8 cellular contexts compared by ENCODE assay signal in genomic region chr7:90212149-90212495, GRCh38. TPM values are rescaled to one million over a fixed set of nuclear protein-coding genes. Genes with fewer than 3 reads are reported as not detected.
DNase-seq lines count a peak whose midpoint lies in the region; ATAC-seq, FAIRE-seq and TF ChIP-seq lines count a peak whose summit lies in the region.
"Had no signal": no experiment of that assay in that cellular context is flagged by ENCODE, and none has a peak within 500 bp of the region (broad histone marks: within the 10 kb centered on the region; RNA-seq: fewer than 3 reads in every experiment).

No MANE protein-coding gene starts in this region.

- H3K36me3 ChIP-seq in breast epithelium (no peaks in the 10 kb centered on the region), left lung (no peaks in the 10 kb centered on the region)

- H3K27me3 ChIP-seq in breast epithelium (no peaks in the 10 kb centered on the region), left lung (peaks cover 4 to 57% of the 10 kb centered on the region in 2 donors)

- TF ChIP-seq CTCF in breast epithelium (IDR thresholded peaks at IDR 0.05) = no peak
- TF ChIP-seq CTCF in left lung (IDR thresholded peaks at IDR 0.05) = no peak

- H3K27ac ChIP-seq in breast epithelium (peak overlapping the region; percentile 88 to 95), left lung (peak overlapping the region; percentile 72 to 78), temporal lobe (ENCODE audit: low read depth, low read length) (peak overlapping the region; percentile 80)

- intact Hi-C loops in breast epithelium (cut with DNase I; ENCODE audit: low total_unique reads) (no loop called here), left lung (cut with DNase I) (no loop called here)

- no peaks in the 10 kb centered on the region for H3K4me1 ChIP-seq in breast epithelium
- peaks cover 0 to 7% of the 10 kb centered on the region in 2 donors for H3K4me1 ChIP-seq in left lung

- no peak for TF ChIP-seq POLR2A in breast epithelium (IDR thresholded peaks at IDR 0.05)
- TF ChIP-seq POLR2A in GM12891 (IDR thresholded peaks at IDR 0.05; ENCODE audit: low read depth, low read length) = no peak

- H3K4me3 ChIP-seq in breast epithelium (peak overlapping the region; percentile 68 to 94 (median 76)), left lung (peak overlapping the region; percentile 48 to 51)

- no peak for FAIRE-seq in GM12891 (lab: Jason Lieb, UNC)
- FAIRE-seq: frontal cortex had no signal

- no peak for ATAC-seq in left lung

- no peaks in the 10 kb centered on the region for H3K9me3 ChIP-seq in breast epithelium
- H3K9me3 ChIP-seq in left lung = no peaks in the 10 kb centered on the region

- DNase-seq in HT1080 (ENCODE audit: low read depth) (peak; percentile 15), breast epithelium (ENCODE audit: low spot score in 2 of 2) (no peak), left lung (no peak), D341Med (ENCODE audit: low spot score) (no peak), islet precursor cell (no peak), GM12891 (ENCODE audit: insufficient read length, low spot score) (no peak)

TF ChIP-seq in GM12891, 5 proteins besides CTCF, POLR2A, EP300 and RAD21:
- no peak for TF ChIP-seq POLR2AphosphoS5 (IDR thresholded peaks at IDR 0.05; ENCODE audit: low read depth, low read length)
- no peak for TF ChIP-seq SPI1 (IDR thresholded peaks at IDR 0.05; ENCODE audit: low read depth, low read length)

RNA-seq across cellular contexts. Expression of gene STEAP2, which starts 0.6 kb away (rescaled TPM):
- 6.7 and 8.6 TPM in 2 replicates for total RNA-seq in HT1080 (2014; rRNA removed; shearing (Covaris generic))
- 8.0 and 9.0 TPM in 2 replicates for polyA plus RNA-seq in HT1080 (2015; cell fraction: cytosol; rRNA removed)
- 21.0 and 23.8 TPM in 2 replicates for polyA plus RNA-seq in HT1080 (2015; cell fraction: nucleus; rRNA removed)
- total RNA-seq in breast epithelium (10 to 100 TPM; 14.4 to 81.9 (median 22.1) TPM), left lung (10 to 100 TPM; 22.9 to 24.6 TPM), temporal lobe (2.0 TPM)
- 0.05 TPM for polyA plus RNA-seq in GM12891 (2012; ENCODE audit: low read depth, missing spikeins)

RNA-seq across cellular contexts. Expression of gene CFAP69, which starts 32.9 kb away (rescaled TPM):
- total RNA-seq in HT1080 (2014; rRNA removed; shearing (Covaris generic)) = 2.3 and 2.5 TPM in 2 replicates
- polyA plus RNA-seq in HT1080 (2015; cell fraction: cytosol; rRNA removed) = 1.1 and 2.2 TPM in 2 replicates
- polyA plus RNA-seq in HT1080 (2015; cell fraction: nucleus; rRNA removed) = 9.2 and 9.8 TPM in 2 replicates
- total RNA-seq in breast epithelium (10 to 100 TPM; 13.0 to 45.2 (median 21.8) TPM), left lung (1 to 10 TPM; 4.5 to 5.0 TPM), temporal lobe (6.9 TPM)
- 0.41 TPM for polyA plus RNA-seq in GM12891 (2012; ENCODE audit: low read depth, missing spikeins)

RNA-seq across cellular contexts. Expression of gene STEAP1, which starts 57.9 kb away (rescaled TPM):
- total RNA-seq in HT1080 (2014; rRNA removed; shearing (Covaris generic)) = 34.7 and 50.3 TPM in 2 replicates
- polyA plus RNA-seq in HT1080 (2015; cell fraction: cytosol; rRNA removed) = 19.9 and 31.5 TPM in 2 replicates
- polyA plus RNA-seq in HT1080 (2015; cell fraction: nucleus; rRNA removed) = 25.1 and 30.4 TPM in 2 replicates
- total RNA-seq in breast epithelium = 10 to 100 TPM; 19.2 to 75.1 (median 24.5) TPM
- total RNA-seq in left lung = 10 to 100 TPM; 17.5 to 23.6 TPM
- total RNA-seq in temporal lobe = 0.25 TPM
- polyA plus RNA-seq in GM12891 (2012; ENCODE audit: low read depth, missing spikeins) = 0.77 TPM

Comparison
In these comparisons a context has a peak if more than half of its experiments do, and no peak if none do; other contexts are left out.
1. RNA of gene STEAP1, which starts 57.9 kb away (total RNA-seq): 34.7 to 50.3 TPM in HT1080, 19.2 to 75.1 TPM in breast epithelium and 17.5 to 23.6 TPM in left lung; 0.25 TPM in temporal lobe (single experiment); every median in the first group is over 10 times any median in the second.
2. Peak in every context shown above with its lines, with median percentiles within 50 percentile points of each other: H3K27ac ChIP-seq.